Comparison of ENCODE assay signal across 6 cellular contexts in the genomic region with DNA sequence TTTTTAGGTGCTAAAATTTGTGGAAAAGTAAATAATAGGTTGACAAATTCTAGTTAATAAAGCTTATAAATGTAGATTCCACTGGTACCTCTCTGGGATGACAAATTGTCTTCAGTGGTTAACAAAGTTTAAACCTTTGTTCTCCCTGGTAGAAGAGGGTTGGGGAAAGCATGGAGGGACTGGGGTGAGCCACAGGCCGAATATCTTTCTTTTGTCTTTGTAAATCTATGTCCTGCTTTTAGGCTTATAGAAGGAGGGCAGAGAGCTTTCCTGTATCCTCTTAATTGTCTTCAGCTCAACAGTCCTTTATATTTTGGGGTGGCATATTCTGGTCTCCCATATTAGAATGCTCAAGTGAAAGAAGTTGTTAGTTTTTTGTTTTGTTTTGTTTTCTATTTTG.
"Had no signal": no experiment of that assay in that cellular context is flagged by ENCODE, and none has a peak within 500 bp of the region (broad histone marks: within the 10 kb centered on the region; RNA-seq: fewer than 3 reads in every experiment).

No MANE protein-coding gene starts in this region.

- H3K4me3 ChIP-seq: GM23248, K562 had no signal

- DNase-seq: GM23248, H9, HCEC 1CT, IMR-90, KG1 had no signal

- H3K9me3 Mint-ChIP-seq: H9 had no signal

- H3K4me3 Mint-ChIP-seq: H9 had no signal

- ATAC-seq: K562 had no signal
